30 cellular contexts compared by ENCODE assay signal in the genomic region with DNA sequence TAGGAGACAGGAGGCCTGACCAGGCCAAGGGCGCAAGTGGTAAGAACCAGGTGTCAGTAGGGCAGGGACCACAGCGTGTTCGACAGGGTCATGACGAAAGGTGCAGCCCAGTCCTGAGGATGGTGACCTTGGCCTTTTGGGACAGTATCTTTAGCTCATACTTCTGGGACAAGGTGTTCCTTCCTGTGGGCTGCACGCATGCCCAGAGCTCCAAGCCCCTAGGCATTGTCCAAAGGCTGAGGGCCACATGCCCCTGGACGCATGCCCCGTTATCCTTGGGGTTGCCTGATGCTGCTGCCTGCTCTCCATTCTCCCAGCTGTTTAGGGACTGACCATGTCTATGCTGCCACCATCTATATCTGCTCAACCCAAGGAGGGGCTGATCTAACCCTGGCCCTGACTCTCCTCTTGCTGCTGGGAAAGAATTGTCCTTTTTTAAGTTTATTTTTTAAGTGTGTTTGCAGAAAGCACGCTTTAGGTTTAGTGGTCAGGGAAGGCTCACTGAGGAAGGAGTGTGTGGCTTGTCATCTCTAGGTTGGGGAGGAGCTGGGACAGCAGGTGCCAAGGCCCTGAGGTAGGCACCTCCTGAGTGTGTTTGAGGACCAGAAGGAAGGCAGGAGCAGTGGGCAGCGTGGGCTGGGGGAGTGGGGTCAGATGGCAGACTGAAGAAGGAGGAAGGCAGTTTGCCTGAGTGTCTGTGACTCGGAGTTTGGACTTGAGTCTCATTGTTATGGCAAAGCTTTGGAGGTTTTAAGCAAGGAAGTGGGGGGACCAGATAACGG.
"Had no signal": no experiment of that assay in that cellular context is flagged by ENCODE, and none has a peak within 500 bp of the region (broad histone marks: within the 10 kb centered on the region; RNA-seq: fewer than 3 reads in every experiment).

No MANE protein-coding gene starts in this region.

- H3K36me3 ChIP-seq: breast epithelium, esophagus squamous epithelium, heart right ventricle, left lung, pancreas, prostate gland, spleen, suprapubic skin, tibial nerve, WERI-Rb-1 had no signal

- H3K27me3 ChIP-seq: breast epithelium, pancreas, suprapubic skin had no signal

- H3K9me3 Mint-ChIP-seq: activated CD4-positive, alpha-beta memory T cell treated with anti-CD3 and anti-CD28 coated beads, Interleukin-2, amount 10 ng/mL, durations not matched to agents 7 days and 5 days; activated CD4-positive, alpha-beta T cell treated with anti-CD3 and anti-CD28 coated beads, Interleukin-2, amount 10 ng/mL, durations not matched to agents 24 days and 14 days; mesothelial cell of epicardium; naive B cell; nephron progenitor cell; T-helper 1 cell treated with Interleukin-12 subunit alpha and Interleukin-12 subunit beta and Interleukin-4 antibody, amounts not matched to agents 30 μg/mL and 1 μg/mL, for 36 hours had no signal

- H3K27ac ChIP-seq: breast epithelium, esophagus squamous epithelium, heart right ventricle, left lung, pancreas, prostate gland, suprapubic skin, tibial nerve, WERI-Rb-1 had no signal

- H3K36me3 Mint-ChIP-seq: activated CD8-positive, alpha-beta memory T cell treated with anti-CD3 and anti-CD28 coated beads, Interleukin-2, amount 10 ng/mL, durations not matched to agents 7 days and 5 days; mesothelial cell of epicardium; naive B cell had no signal

- FAIRE-seq: colon, endometrium, pancreas, TTC549 had no signal

- ATAC-seq: activated CD8-positive, alpha-beta memory T cell treated with anti-CD3 and anti-CD28 coated beads, Interleukin-2, amount 10 ng/mL, durations not matched to agents 7 days and 5 days; left lung; pancreas had no signal

- H3K4me3 Mint-ChIP-seq: activated CD4-positive, alpha-beta memory T cell treated with anti-CD3 and anti-CD28 coated beads, Interleukin-2, amount 10 ng/mL, durations not matched to agents 7 days and 5 days; activated CD4-positive, alpha-beta T cell treated with anti-CD3 and anti-CD28 coated beads, Interleukin-2, amount 10 ng/mL, durations not matched to agents 24 days and 14 days; activated CD8-positive, alpha-beta memory T cell treated with anti-CD3 and anti-CD28 coated beads, Interleukin-2, amount 10 ng/mL, durations not matched to agents 7 days and 5 days; mesothelial cell of epicardium; nephron progenitor cell; T-helper 1 cell treated with Interleukin-12 subunit alpha and Interleukin-12 subunit beta and Interleukin-4 antibody, amounts not matched to agents 30 μg/mL and 1 μg/mL, for 36 hours had no signal

- H3K9me3 ChIP-seq: breast epithelium, esophagus squamous epithelium, heart right ventricle, left lung, pancreas, prostate gland, spleen, suprapubic skin, tibial nerve had no signal

- H3K27ac Mint-ChIP-seq: activated CD4-positive, alpha-beta memory T cell treated with anti-CD3 and anti-CD28 coated beads, Interleukin-2, amount 10 ng/mL, durations not matched to agents 7 days and 5 days; activated CD4-positive, alpha-beta T cell treated with anti-CD3 and anti-CD28 coated beads, Interleukin-2, amount 10 ng/mL, durations not matched to agents 24 days and 14 days; activated CD8-positive, alpha-beta memory T cell treated with anti-CD3 and anti-CD28 coated beads, Interleukin-2, amount 10 ng/mL, durations not matched to agents 7 days and 5 days; mesothelial cell of epicardium; nephron progenitor cell; T-helper 1 cell treated with Interleukin-12 subunit alpha and Interleukin-12 subunit beta and Interleukin-4 antibody, amounts not matched to agents 30 μg/mL and 1 μg/mL, for 36 hours had no signal

- H3K4me3 ChIP-seq: breast epithelium, esophagus squamous epithelium, heart right ventricle, left lung, lung, pancreas, prostate gland, spleen, suprapubic skin, tibial nerve had no signal

- DNase-seq: activated CD4-positive, alpha-beta memory T cell treated with anti-CD3 and anti-CD28 coated beads, Interleukin-2, amount 10 ng/mL, durations not matched to agents 7 days and 5 days; activated CD4-positive, alpha-beta T cell treated with anti-CD3 and anti-CD28 coated beads, Interleukin-2, amount 10 ng/mL, durations not matched to agents 24 days and 14 days; activated CD4-positive, CD25-positive, alpha-beta regulatory T cell treated with anti-CD3 and anti-CD28 coated beads, Interleukin-2, amount 50 U/mL, for 72 hours; activated CD8-positive, alpha-beta memory T cell treated with anti-CD3 and anti-CD28 coated beads, Interleukin-2, amount 10 ng/mL, durations not matched to agents 7 days and 5 days; activated naive CD4-positive, alpha-beta T cell; activated T-cell treated with anti-CD3 and anti-CD28 coated beads, Interleukin-2, amount 50 U/mL, for 48 hours; amniotic stem cell; effector CD8-positive, alpha-beta T cell; esophagus squamous epithelium; foreskin melanocyte; heart right ventricle; left lung; naive B cell; nephron progenitor cell; spleen; stimulated activated naive CD4-positive, alpha-beta T cell; SW 1271; T-helper 9 cell; WERI-Rb-1 had no signal

- H3K4me1 ChIP-seq: breast epithelium, pancreas, prostate gland had no signal
